ENCODE assay signal across 8 cellular contexts in genomic region chr5:80569961-80570786, GRCh38. TPM values are rescaled to one million over a fixed set of nuclear protein-coding genes. Genes with fewer than 3 reads are reported as not detected.
DNase-seq lines count a peak whose midpoint lies in the region; ATAC-seq and TF ChIP-seq lines count a peak whose summit lies in the region.

Gene ANKRD34B, minus strand, starts transcription at chr5:80570280. Its CDS starts 10,261 bp downstream, at chr5:80560019.

- DNase-seq in AG10803 (ENCODE audit: low read depth): no peak
- DNase-seq in GM19238 (ENCODE audit: insufficient read length, low spot score): peak; percentile 29
- DNase-seq in SK-N-MC (ENCODE audit: low read depth, low spot score): no peak
- DNase-seq in epithelial cell of proximal tubule (ENCODE audit: low read depth): no peak
- peak; percentile 67 for DNase-seq in nephron progenitor cell
- no peak for DNase-seq in NCI-H1092 treated with DMSO at 0.1 percent for 48 hours (lab: John Stamatoyannopoulos, UW)
- DNase-seq in stimulated activated naive CD4-positive, alpha-beta T cell treated with Interleukin-2 at 50 U/mL for 16 hours (lab: John Stamatoyannopoulos, UW): no peak

- H3K4me1 Mint-ChIP-seq in nephron progenitor cell: no peaks in the 10 kb centered on the region

- peaks cover 100% of the 10 kb centered on the region for H3K27me3 Mint-ChIP-seq in nephron progenitor cell (ENCODE audit: low read depth, poor library complexity)

- H3K36me3 ChIP-seq in SK-N-MC (ENCODE audit: insufficient read depth, low read length): no peaks in the 10 kb centered on the region

- H3K36me3 Mint-ChIP-seq in nephron progenitor cell (ENCODE audit: low read depth): no peaks in the 10 kb centered on the region

- ATAC-seq in GM18868 (IDR thresholded peaks at IDR 0.05; ENCODE audit: unreplicated experiment): no peak

- H3K9me3 Mint-ChIP-seq in nephron progenitor cell: peaks cover 19% of the 10 kb centered on the region

- no peak within 1 kb of the TSS for H3K27ac Mint-ChIP-seq in nephron progenitor cell

- TF ChIP-seq CTCF in AG10803 (conservative IDR thresholded peaks at IDR 0.05; ENCODE audit: low read length) (no peak), epithelial cell of proximal tubule (conservative IDR thresholded peaks at IDR 0.05; ENCODE audit: low read depth, low read length) (no peak), nephron progenitor cell (IDR thresholded peaks at IDR 0.05) (no peak)

- H3K9ac ChIP-seq in SK-N-MC (ENCODE audit: insufficient read length): no peak within 1 kb of the TSS

- H3K4me3 Mint-ChIP-seq in nephron progenitor cell: peak within 1 kb of the TSS; percentile 85

- H3K4me3 ChIP-seq in AG10803 (ENCODE audit: low read length): peak within 1 kb of the TSS; percentile 30; the same call in 1 of the 2 replicates
- H3K4me3 ChIP-seq in SK-N-MC: peak within 1 kb of the TSS; percentile 77
- H3K4me3 ChIP-seq in epithelial cell of proximal tubule (ENCODE audit: low read depth, low read length): peak within 1 kb of the TSS; percentile 52

- no peak within 1 kb of the TSS for H3K27ac ChIP-seq in SK-N-MC

- H3K9me3 ChIP-seq in SK-N-MC (ENCODE audit: low read depth, low read length): no peaks in the 10 kb centered on the region

RNA-seq across cellular contexts. Expression of gene ANKRD34B, which starts in this region (rescaled TPM):
- 1.2 TPM in 2 replicates for total RNA-seq in epithelial cell of proximal tubule

Comparison
In these comparisons a context has a peak if more than half of its experiments do, and no peak if none do; other contexts are left out.
1. DNase-seq: peak in GM19238 (single experiment) and nephron progenitor cell (single experiment); none in AG10803 (single experiment), SK-N-MC (single experiment), epithelial cell of proximal tubule (single experiment), NCI-H1092 treated with DMSO at 0.1 percent for 48 hours (single experiment) and stimulated activated naive CD4-positive, alpha-beta T cell treated with Interleukin-2 at 50 U/mL for 16 hours (single experiment).
2. Peak in every context shown above with its lines, with median percentiles within 50 percentile points of each other: H3K4me3 ChIP-seq.